In the genomic region with DNA sequence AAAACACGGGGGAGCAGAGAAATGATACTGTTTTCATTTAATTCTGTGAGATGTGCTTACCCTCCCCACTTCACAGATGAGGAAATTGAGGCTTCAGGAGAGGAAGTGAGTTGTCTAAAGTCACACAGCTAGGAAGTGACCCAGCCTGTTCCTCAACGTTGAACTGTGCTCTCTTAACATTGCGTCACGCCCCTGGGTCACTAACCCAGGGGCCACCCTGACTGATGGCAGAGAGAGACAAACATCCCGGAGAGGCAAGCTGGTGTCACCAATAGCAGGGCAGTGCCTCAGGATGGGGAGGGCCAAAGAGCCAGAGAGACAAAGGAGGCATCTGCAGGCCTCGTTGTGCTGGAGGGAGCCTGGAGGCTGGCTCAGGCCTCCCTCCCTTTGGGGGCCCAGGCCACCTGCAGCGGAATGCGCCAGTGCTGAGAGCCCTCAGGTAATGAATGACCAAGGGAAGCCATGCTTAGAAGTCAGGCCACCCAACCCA, we compare ENCODE assay signal across 14 cellular contexts.
DNase-seq lines count a peak whose midpoint lies in the region; ATAC-seq and TF ChIP-seq lines count a peak whose summit lies in the region.
"Had no signal": no experiment of that assay in that cellular context is flagged by ENCODE, and none has a peak within 500 bp of the region (broad histone marks: within the 10 kb centered on the region; RNA-seq: fewer than 3 reads in every experiment).

No MANE protein-coding gene starts in this region.

- H3K27ac ChIP-seq in GM23338 (ENCODE audit: low read depth) = no peak overlapping the region
- H3K27ac ChIP-seq in PC-3 (ENCODE audit: low read length) = no peak overlapping the region
- no peak overlapping the region for H3K27ac ChIP-seq in trophoblast cell (ENCODE audit: low read depth, low read length)
- H3K27ac ChIP-seq: sigmoid colon, VCaP had no signal

- H3K27ac Mint-ChIP-seq in GM23338 = no peak overlapping the region

- no peak overlapping the region for H3K14ac ChIP-seq in trophoblast cell (ENCODE audit: low read length)

- no peak overlapping the region for H3K23ac ChIP-seq in trophoblast cell (ENCODE audit: low read length)

- H3K4me3 ChIP-seq in GM23338 = no peak overlapping the region
- H3K4me3 ChIP-seq in PC-3 (ENCODE audit: low read length) = no peak overlapping the region
- H3K4me3 ChIP-seq in trophoblast cell (ENCODE audit: low read depth, low read length) = no peak overlapping the region
- H3K4me3 ChIP-seq: sigmoid colon had no signal

- TF ChIP-seq CTCF in GM23338 (conservative IDR thresholded peaks at IDR 0.05; ENCODE audit: low read depth in 2 of 2) (no peak), PC-3 (conservative IDR thresholded peaks at IDR 0.05; ENCODE audit: low read depth, low read length) (no peak)

- no peaks in the 10 kb centered on the region for H3K79me2 ChIP-seq in GM23338 (replicated peaks; ENCODE audit: insufficient read depth)
- no peaks in the 10 kb centered on the region for H3K79me2 ChIP-seq in PC-3 (ENCODE audit: low read length)
- peaks cover 2% of the 10 kb centered on the region for H3K79me2 ChIP-seq in trophoblast cell (ENCODE audit: control insufficient read depth, insufficient read depth, low read length, poor library complexity)

- no peak overlapping the region for H3K4ac ChIP-seq in trophoblast cell (ENCODE audit: low read depth, low read length)

- CTCF ChIA-PET in PC-3 (lab: Charles Lee) = no interaction called here

- peak; percentile 49 for DNase-seq in GM23338 (ENCODE audit: low spot score)
- DNase-seq in PC-3 = peak; percentile 13
- DNase-seq in cardiac septum (ENCODE audit: low spot score) = peak; percentile 90
- peak; percentile 86 to 93 for DNase-seq in trophoblast cell
- DNase-seq in NCI-H2029 treated with DMSO at 0.1 percent for 48 hours (lab: John Stamatoyannopoulos, UW) = no peak
- DNase-seq in RKO (ENCODE audit: low spot score) = no peak
- no peak for DNase-seq in putamen (ENCODE audit: low spot score)
- DNase-seq: activated effector memory CD4-positive, alpha-beta T cell treated with anti-CD3 and anti-CD28 coated beads, Interleukin-2, amount 50 U/mL, for 16 hours; effector CD8-positive, alpha-beta T cell; NCI-H226; sigmoid colon; stimulated activated CD8-positive, alpha-beta memory T cell treated with anti-CD3 and anti-CD28 coated beads, Interleukin-4, amount 100 ng/mL, for 48 hours had no signal

- H4K91ac ChIP-seq in trophoblast cell (ENCODE audit: low read depth, low read length) = no peak overlapping the region

- ATAC-seq in GM23338 (peak; percentile 24), PC-3 (no peak), HG03432 (IDR thresholded peaks at IDR 0.05; ENCODE audit: unreplicated experiment) (no peak)

- no peaks in the 10 kb centered on the region for H3K36me3 Mint-ChIP-seq in GM23338 (ENCODE audit: low read depth)

- H4K20me1 ChIP-seq in GM23338 (replicated peaks; ENCODE audit: insufficient read depth) (no peaks in the 10 kb centered on the region), PC-3 (ENCODE audit: low read length) (no peaks in the 10 kb centered on the region)

- H2BK12ac ChIP-seq in trophoblast cell (ENCODE audit: low read length) = no peak overlapping the region

- intact Hi-C loops in PC-3 (cut with micrococcal nuclease) (no loop called here), cardiac septum (cut with DNase I) (loop anchor here (10.0 kb wide), 1 partner anchor 103 kb away; no protein-coding TSS in a partner anchor)

- H3K9me2 ChIP-seq in GM23338 (ENCODE audit: insufficient read depth) (no peaks in the 10 kb centered on the region), PC-3 (replicated peaks; ENCODE audit: low read length) (no peaks in the 10 kb centered on the region)

- BruUV-seq in PC-3 (replicated peaks; lab: Mats Ljungman, UMichigan) = no TSS peak

- POLR2A ChIA-PET in PC-3 (lab: Charles Lee; ENCODE audit: unreplicated experiment) = no interaction called here

- H3K4me1 ChIP-seq in GM23338 (ENCODE audit: insufficient read depth) = peaks cover 55% of the 10 kb centered on the region
- H3K4me1 ChIP-seq in PC-3 (ENCODE audit: insufficient read depth, low read length) = no peaks in the 10 kb centered on the region
- peaks cover 2 to 4% of the 10 kb centered on the region in 2 experiments for H3K4me1 ChIP-seq in trophoblast cell (ENCODE audit: control insufficient read depth in 1 of 2, insufficient read depth in 2 of 2, low read length in 2 of 2)

- no peak overlapping the region for H3K18ac ChIP-seq in trophoblast cell (ENCODE audit: low read length)

- H3K4me1 Mint-ChIP-seq in GM23338 = peaks cover 60% of the 10 kb centered on the region

- H3K27me3 ChIP-seq in GM23338 (ENCODE audit: insufficient read depth) (peaks cover 22% of the 10 kb centered on the region; the same call in 1 of the 2 replicates), PC-3 (ENCODE audit: low read length) (no peaks in the 10 kb centered on the region), trophoblast cell (ENCODE audit: insufficient read depth, low read length) (no peaks in the 10 kb centered on the region)
- H3K27me3 ChIP-seq: sigmoid colon had no signal

- no peaks in the 10 kb centered on the region for H3K79me1 ChIP-seq in trophoblast cell (ENCODE audit: low read length)

- H3K36me3 ChIP-seq in GM23338 (ENCODE audit: insufficient read depth) (no peaks in the 10 kb centered on the region), PC-3 (ENCODE audit: low read depth, low read length) (no peaks in the 10 kb centered on the region), trophoblast cell (ENCODE audit: control insufficient read depth in 1 of 2, insufficient read depth in 2 of 2, low read length in 2 of 2) (no peaks in the 10 kb centered on the region)
- H3K36me3 ChIP-seq: sigmoid colon had no signal

- H4K12ac ChIP-seq in trophoblast cell (ENCODE audit: low read depth, low read length) = no peak overlapping the region

- H3K9ac ChIP-seq in PC-3 (ENCODE audit: low read length) = no peak overlapping the region
- H3K9ac ChIP-seq in trophoblast cell (ENCODE audit: low read length) = no peak overlapping the region

- H2BK5ac ChIP-seq in trophoblast cell (ENCODE audit: low read depth, low read length, poor library complexity) = no peak overlapping the region

- no peaks in the 10 kb centered on the region for H3K9me3 ChIP-seq in PC-3 (ENCODE audit: low read length)
- H3K9me3 ChIP-seq in trophoblast cell (ENCODE audit: insufficient read depth, low read depth, low read length) = peaks cover 2% of the 10 kb centered on the region
- H3K9me3 ChIP-seq: sigmoid colon had no signal

- H3F3A ChIP-seq in GM23338 (replicated peaks; ENCODE audit: low read depth) = no peaks in the 10 kb centered on the region
- H3F3A ChIP-seq in PC-3 (ENCODE audit: low read length, unreplicated experiment) = no peaks in the 10 kb centered on the region

- H3K9me3 Mint-ChIP-seq in GM23338 = no peaks in the 10 kb centered on the region; the same call in 2 of the 3 replicates

- H3K4me3 Mint-ChIP-seq in GM23338 = no peak overlapping the region; the same call in 2 of the 3 replicates

- no CpG with 5 or more reads among the region's 8 CpGs for WGBS in trophoblast cell (ENCODE audit: extremely low coverage, insufficient coverage, insufficient read length)

- peaks cover 19% of the 10 kb centered on the region for H3K27me3 Mint-ChIP-seq in GM23338 (ENCODE audit: insufficient read depth, low read depth, poor library complexity)

- no peak overlapping the region; the same call in 1 of the 2 replicates for H2AFZ ChIP-seq in GM23338
- H2AFZ ChIP-seq in PC-3 (ENCODE audit: low read length) = no peak overlapping the region
- no peak overlapping the region for H2AFZ ChIP-seq in trophoblast cell (ENCODE audit: insufficient read depth, low read length, poor library complexity)

- H2BK120ac ChIP-seq in trophoblast cell (ENCODE audit: insufficient read depth, low read length, poor library complexity) = no peak overlapping the region

- H4K8ac ChIP-seq in trophoblast cell (ENCODE audit: low read depth, low read length) = no peak overlapping the region

- no peak overlapping the region for H2AK5ac ChIP-seq in trophoblast cell (ENCODE audit: low read length)

- no peak overlapping the region for H3K4me2 ChIP-seq in GM23338
- no peak overlapping the region for H3K4me2 ChIP-seq in PC-3 (ENCODE audit: low read length)
- H3K4me2 ChIP-seq in trophoblast cell (ENCODE audit: low read length) = no peak overlapping the region

TF ChIP-seq in GM23338, 12 proteins besides CTCF, POLR2A, EP300 and RAD21 (continues in another document):
- TF ChIP-seq, protein P1, sequence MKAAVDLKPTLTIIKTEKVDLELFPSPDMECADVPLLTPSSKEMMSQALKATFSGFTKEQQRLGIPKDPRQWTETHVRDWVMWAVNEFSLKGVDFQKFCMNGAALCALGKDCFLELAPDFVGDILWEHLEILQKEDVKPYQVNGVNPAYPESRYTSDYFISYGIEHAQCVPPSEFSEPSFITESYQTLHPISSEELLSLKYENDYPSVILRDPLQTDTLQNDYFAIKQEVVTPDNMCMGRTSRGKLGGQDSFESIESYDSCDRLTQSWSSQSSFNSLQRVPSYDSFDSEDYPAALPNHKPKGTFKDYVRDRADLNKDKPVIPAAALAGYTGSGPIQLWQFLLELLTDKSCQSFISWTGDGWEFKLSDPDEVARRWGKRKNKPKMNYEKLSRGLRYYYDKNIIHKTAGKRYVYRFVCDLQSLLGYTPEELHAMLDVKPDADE (IDR thresholded peaks at IDR 0.05) = no peak
- no peak for TF ChIP-seq CREB1 (CRISPR knock-in tag; IDR thresholded peaks at IDR 0.05; ENCODE audit: low read depth)
- TF ChIP-seq EZH2 (IDR thresholded peaks at IDR 0.05; ENCODE audit: low read depth, unreplicated experiment) = no peak

Comparison
In these comparisons a context has a peak if more than half of its experiments do, and no peak if none do; other contexts are left out.
1. DNase-seq: peak in GM23338 (single experiment), PC-3 (single experiment), cardiac septum (single experiment) and trophoblast cell (2 of 2); none in NCI-H2029 treated with DMSO at 0.1 percent for 48 hours (single experiment), RKO (single experiment) and putamen (single experiment).